26 cellular contexts compared by ENCODE assay signal in genomic region chr13:21777813-21778212, GRCh38.
"Had no signal": no experiment of that assay in that cellular context is flagged by ENCODE, and none has a peak within 500 bp of the region (broad histone marks: within the 10 kb centered on the region; RNA-seq: fewer than 3 reads in every experiment).

No MANE protein-coding gene starts in this region.

- H3K4me1 ChIP-seq: ascending aorta, body of pancreas had no signal

- H3K27me3 ChIP-seq: ascending aorta, body of pancreas, MG63 had no signal

- H3K36me3 ChIP-seq: ascending aorta, MG63 had no signal

- ATAC-seq: activated naive CD4-positive, alpha-beta T cell treated with anti-CD3 and anti-CD28 coated beads, Interleukin-2, amount 50 U/mL, for 72 hours; activated naive CD8-positive, alpha-beta T cell treated with anti-CD3 and anti-CD28 coated beads, Interleukin-2, amount 50 U/mL, for 24 hours; activated T-cell treated with anti-CD3 and anti-CD28 coated beads, Interleukin-2, amount 50 U/mL, for 4 hours; body of pancreas; PC-3; T-cell had no signal

- H3K4me3 ChIP-seq: ascending aorta, body of pancreas, MG63, SK-N-MC had no signal

- DNase-seq: activated B cell treated with CpG ODN at 0.5 μM for 24 hours; activated CD4-positive, alpha-beta memory T cell treated with anti-CD3 and anti-CD28 coated beads for 36 hours; activated CD4-positive, alpha-beta T cell treated with anti-CD3 and anti-CD28 coated beads for 1 hour; activated CD4-positive, alpha-beta T cell treated with anti-CD3 and anti-CD28 coated beads, Interleukin-2, amount 10 ng/mL, durations not matched to agents 24 days and 14 days; activated CD8-positive, alpha-beta memory T cell treated with anti-CD3 and anti-CD28 coated beads for 24 hours; activated effector memory CD4-positive, alpha-beta T cell treated with anti-CD3 and anti-CD28 coated beads, Interleukin-2, amount 50 U/mL, for 16 hours; activated naive CD4-positive, alpha-beta T cell treated with Interleukin-2 at 50 U/mL for 16 hours; activated naive CD8-positive, alpha-beta T cell treated with anti-CD3 and anti-CD28 coated beads, Interleukin-2, amount 50 U/mL, for 24 hours; activated T-cell treated with anti-CD3 and anti-CD28 coated beads, Interleukin-2, amount 50 U/mL, for 4 hours; amniotic stem cell; body of pancreas; MG63; MV-4-11; NCI-H1092 treated with DMSO at 0.1 percent for 48 hours; NCI-H1417 treated with DMSO at 0.1 percent for 48 hours; NCI-H1694; NCI-H2029 treated with DMSO at 0.1 percent for 48 hours; NCI-H446; NCI-H524; PC-3; T-cell; T-helper 2 cell; T1000 had no signal

- H3K9me3 ChIP-seq: body of pancreas, MG63 had no signal

- H3K27ac ChIP-seq: ascending aorta, body of pancreas, SK-N-MC had no signal
